30 cellular contexts compared by ENCODE assay signal in the genomic region with DNA sequence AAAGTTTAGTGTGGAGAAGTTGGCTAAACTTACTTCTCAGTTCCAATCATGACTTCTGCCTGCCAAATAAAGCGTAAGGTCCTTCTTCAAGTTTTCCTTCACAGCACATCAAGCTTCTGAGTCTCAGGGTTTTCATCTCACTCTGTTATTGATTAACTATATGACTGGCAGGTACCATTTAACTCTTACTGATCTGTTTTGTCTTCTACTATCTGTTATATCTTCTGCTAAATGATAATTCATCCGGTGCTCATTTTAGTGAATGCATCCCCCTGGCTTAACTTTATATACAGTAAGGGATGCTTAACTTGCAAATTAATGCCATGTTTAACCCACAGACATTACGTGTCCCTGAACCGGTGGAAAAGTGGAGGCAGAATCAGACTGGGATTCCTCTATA. TPM values are rescaled to one million over a fixed set of nuclear protein-coding genes. Genes with fewer than 3 reads are reported as not detected.
"Had no signal": no experiment of that assay in that cellular context is flagged by ENCODE, and none has a peak within 500 bp of the region (broad histone marks: within the 10 kb centered on the region; RNA-seq: fewer than 3 reads in every experiment).

No MANE protein-coding gene starts in this region.

- H3K27me3 ChIP-seq: adrenal gland, body of pancreas, esophagus muscularis mucosa, gastrocnemius medialis had no signal

- H3K4me3 ChIP-seq: adrenal gland, body of pancreas, esophagus muscularis mucosa, gastrocnemius medialis had no signal

- H3K27ac ChIP-seq: adrenal gland, body of pancreas, esophagus muscularis mucosa, foreskin keratinocyte, gastrocnemius medialis had no signal

- H3K36me3 ChIP-seq: adrenal gland, esophagus muscularis mucosa had no signal

- ATAC-seq: activated CD4-positive, alpha-beta T cell treated with anti-CD3 and anti-CD28 coated beads for 36 hours; activated CD8-positive, alpha-beta memory T cell treated with anti-CD3 and anti-CD28 coated beads, Interleukin-2, amount 10 ng/mL, durations not matched to agents 7 days and 5 days; activated CD8-positive, alpha-beta T cell treated with anti-CD3 and anti-CD28 coated beads, Interleukin-2, amount 10 ng/mL, durations not matched to agents 7 days and 5 days; activated naive CD8-positive, alpha-beta T cell treated with anti-CD3 and anti-CD28 coated beads, Interleukin-2, amount 50 U/mL, for 24 hours; body of pancreas; foreskin keratinocyte; gastrocnemius medialis had no signal

- DNase-seq: activated CD4-positive, alpha-beta memory T cell treated with anti-CD3 and anti-CD28 coated beads for 36 hours; activated CD4-positive, alpha-beta T cell treated with anti-CD3 and anti-CD28 coated beads for 36 hours; activated CD4-positive, alpha-beta T cell treated with anti-CD3 and anti-CD28 coated beads, Interleukin-2, amount 10 ng/mL, durations not matched to agents 24 days and 14 days; activated CD4-positive, CD25-positive, alpha-beta regulatory T cell; activated CD4-positive, CD25-positive, alpha-beta regulatory T cell treated with anti-CD3 and anti-CD28 coated beads, Interleukin-2, amount 50 U/mL, for 72 hours; activated CD8-positive, alpha-beta memory T cell treated with anti-CD3 and anti-CD28 coated beads, Interleukin-2, amount 10 ng/mL, durations not matched to agents 7 days and 5 days; activated CD8-positive, alpha-beta memory T cell treated with anti-CD3 and anti-CD28 coated beads, Interleukin-2, amount 50 U/mL, for 4 hours; activated CD8-positive, alpha-beta T cell treated with anti-CD3 and anti-CD28 coated beads, Interleukin-2, amount 10 ng/mL, durations not matched to agents 7 days and 5 days; activated effector memory CD4-positive, alpha-beta T cell treated with anti-CD3 and anti-CD28 coated beads, Interleukin-2, amount 50 U/mL, for 16 hours; activated naive CD4-positive, alpha-beta T cell treated with anti-CD3 and anti-CD28 coated beads for 36 hours; activated naive CD8-positive, alpha-beta T cell treated with anti-CD3 and anti-CD28 coated beads for 36 hours; activated naive CD8-positive, alpha-beta T cell treated with anti-CD3 and anti-CD28 coated beads, Interleukin-2, amount 50 U/mL, for 24 hours; activated T-cell treated with anti-CD3 and anti-CD28 coated beads, Interleukin-2, amount 50 U/mL, for 1 hour; activated T-cell treated with anti-CD3 and anti-CD28 coated beads, Interleukin-2, amount 50 U/mL, for 48 hours; adrenal gland; amygdala; aorta; body of pancreas; caudate nucleus; effector CD8-positive, alpha-beta T cell; foreskin keratinocyte; gastrocnemius medialis; glutamatergic neuron; T-helper 2 cell had no signal

- H3K9me3 ChIP-seq: adrenal gland, body of pancreas, esophagus muscularis mucosa, gastrocnemius medialis had no signal

- H3K4me1 ChIP-seq: adrenal gland, body of pancreas, esophagus muscularis mucosa, foreskin keratinocyte had no signal

RNA-seq across cellular contexts. Expression of a gene that starts 20.7 kb away (rescaled TPM):
- total RNA-seq: activated CD4-positive, alpha-beta memory T cell treated with anti-CD3 and anti-CD28 coated beads for 36 hours; activated CD4-positive, alpha-beta T cell treated with anti-CD3 and anti-CD28 coated beads for 36 hours; activated CD4-positive, alpha-beta T cell treated with anti-CD3 and anti-CD28 coated beads, Interleukin-2, amount 10 ng/mL, durations not matched to agents 24 days and 14 days; activated CD8-positive, alpha-beta memory T cell treated with anti-CD3 and anti-CD28 coated beads for 36 hours; activated CD8-positive, alpha-beta memory T cell treated with anti-CD3 and anti-CD28 coated beads, Interleukin-2, amount 10 ng/mL, durations not matched to agents 7 days and 5 days; activated CD8-positive, alpha-beta T cell treated with anti-CD3 and anti-CD28 coated beads, Interleukin-2, amount 10 ng/mL, durations not matched to agents 7 days and 5 days; activated naive CD4-positive, alpha-beta T cell treated with anti-CD3 and anti-CD28 coated beads for 36 hours; activated naive CD8-positive, alpha-beta T cell treated with anti-CD3 and anti-CD28 coated beads for 36 hours; activated T-helper 1 cell treated with anti-CD3 and anti-CD28 coated beads, Interleukin-12 subunit alpha, Interleukin-12 subunit beta, Interleukin-2, Interleukin-4 antibody, amounts not matched to agents 30 ng/mL and 10 ng/mL and 1 ng/mL, durations not matched to agents 14 hours and 24 hours and 36 hours; activated T-helper 2 cell treated with anti-CD3 and anti-CD28 coated beads, Interferon-gamma antibody, Interleukin-2, Interleukin-4, amounts not matched to agents 10 μg/mL and 5 μg/mL and 100 μg/mL, durations not matched to agents 14 hours and 24 hours and 36 hours; dermis microvascular lymphatic vessel endothelial cell; foreskin keratinocyte; T-helper 1 cell treated with Interleukin-12 subunit alpha and Interleukin-12 subunit beta and Interleukin-4 antibody, amounts not matched to agents 30 ng/mL and 1 ng/mL, for 36 hours had no signal
